ENCODE assay signal across 8 cellular contexts in the genomic region with DNA sequence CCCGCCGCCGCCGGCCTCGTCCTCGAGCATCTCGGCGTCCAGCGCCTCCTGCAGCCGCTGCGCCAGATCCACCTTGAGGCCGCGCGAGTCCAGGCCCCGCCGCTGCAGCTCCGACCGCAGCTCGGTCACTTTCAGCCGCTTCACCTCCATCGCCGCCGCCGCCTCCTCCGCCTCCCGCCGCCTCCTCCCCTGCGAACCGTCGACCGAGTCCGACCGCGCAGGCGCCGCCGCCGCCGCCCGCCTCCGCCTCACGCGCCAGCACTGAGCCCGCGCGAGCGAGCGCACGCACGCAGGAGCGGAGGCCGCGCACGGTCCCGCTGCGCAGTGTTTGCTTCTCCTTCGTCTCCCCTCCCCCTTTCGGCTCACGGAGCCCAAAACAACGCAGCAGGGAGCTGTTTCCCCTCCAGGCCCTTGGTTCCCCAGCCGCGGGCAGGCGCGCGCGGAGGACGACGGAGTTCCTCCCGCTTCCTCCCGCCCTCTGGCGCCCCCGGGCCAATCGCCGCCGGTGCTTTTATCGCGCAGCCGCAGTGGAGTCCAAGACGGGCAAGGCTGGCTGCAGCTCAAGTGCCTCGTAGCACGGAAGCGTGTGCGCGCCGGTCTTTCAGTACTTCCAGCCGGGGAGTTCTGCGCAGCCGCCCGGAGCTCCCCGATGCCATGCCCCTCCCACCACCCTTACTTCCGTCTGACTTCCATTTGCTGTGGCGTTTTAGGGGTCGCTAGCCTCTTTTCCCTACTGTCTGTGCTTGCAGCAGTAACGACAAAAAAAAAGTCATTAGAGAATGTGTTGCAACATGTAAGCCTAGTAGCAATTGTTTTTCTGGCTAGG. TPM values are rescaled to one million over a fixed set of nuclear protein-coding genes. Genes with fewer than 3 reads are reported as not detected.
DNase-seq lines count a peak whose midpoint lies in the region; TF ChIP-seq lines count a peak whose summit lies in the region.

A gene (minus strand): TSS at position 451 of the 826 bp plus-strand sequence. CDS start 301 bp downstream, at position 150.

- H4K8ac ChIP-seq in H9 (replicated peaks; ENCODE audit: insufficient read length, low read depth, low read length): no peak within 1 kb of the TSS

- no peak within 1 kb of the TSS for H2BK20ac ChIP-seq in H9 (ENCODE audit: low read depth, low read length, poor library complexity, severe bottlenecking)

- peaks cover 19% of the 10 kb centered on the region for H3K36me3 ChIP-seq in ES-I3 (ENCODE audit: insufficient read depth, low read length)
- peaks cover 61% of the 10 kb centered on the region for H3K36me3 ChIP-seq in MG63
- peaks cover 16 to 18% of the 10 kb centered on the region in 2 donors for H3K36me3 ChIP-seq in stomach smooth muscle (ENCODE audit: control insufficient read depth in 2 of 2, insufficient read depth in 2 of 2, low read length in 2 of 2)

- H3K9ac ChIP-seq in ES-I3 (ENCODE audit: low read depth, low read length): peak within 1 kb of the TSS; percentile 69
- peak within 1 kb of the TSS; percentile 94 for H3K9ac ChIP-seq in H9 (ENCODE audit: extremely low read depth, insufficient read length, low read length)
- peak within 1 kb of the TSS; percentile 88 to 94 for H3K9ac ChIP-seq in stomach smooth muscle (ENCODE audit: low read length in 2 of 2)

- no peak within 1 kb of the TSS for H2BK120ac ChIP-seq in H9 (ENCODE audit: low read depth, low read length, poor library complexity, severe bottlenecking)

- H3K9me3 Mint-ChIP-seq in H9 (no peaks in the 10 kb centered on the region), neural crest cell (no peaks in the 10 kb centered on the region)

- H2AK5ac ChIP-seq in H9 (ENCODE audit: insufficient read length, low read length): no peak within 1 kb of the TSS

- H3K23me2 ChIP-seq in H9 (ENCODE audit: insufficient read length, low read depth, low read length, poor library complexity, severe bottlenecking): peaks cover 25% of the 10 kb centered on the region

- peak within 1 kb of the TSS; percentile 33 for H2BK5ac ChIP-seq in H9 (ENCODE audit: insufficient read length, low read length)

- H2BK12ac ChIP-seq in H9 (ENCODE audit: insufficient read length, low read depth, low read length): no peak within 1 kb of the TSS

- H3K9me3 ChIP-seq in ES-I3 (ENCODE audit: control insufficient read depth, insufficient read depth, low read length): no peaks in the 10 kb centered on the region
- H3K9me3 ChIP-seq in H9 (ENCODE audit: control insufficient read depth, low read depth, low read length): no peaks in the 10 kb centered on the region
- no peaks in the 10 kb centered on the region for H3K9me3 ChIP-seq in MG63
- no peaks in the 10 kb centered on the region for H3K9me3 ChIP-seq in stomach smooth muscle (ENCODE audit: control insufficient read depth in 2 of 2, low read length in 2 of 2)

- H3K14ac ChIP-seq in H9 (ENCODE audit: insufficient read depth, low read length): peak within 1 kb of the TSS; percentile 91

- H3K79me1 ChIP-seq in H9 (ENCODE audit: insufficient read depth, low read depth, low read length, poor library complexity, severe bottlenecking): peaks cover 6% of the 10 kb centered on the region

- no peak within 1 kb of the TSS for H3K4ac ChIP-seq in H9 (ENCODE audit: low read depth, low read length)

- H3K27ac Mint-ChIP-seq in H9 (peak within 1 kb of the TSS; percentile 99 to 100 (median 100)), neural crest cell (ENCODE audit: unreplicated experiment) (peak within 1 kb of the TSS; percentile 99)

- H4K91ac ChIP-seq in H9 (ENCODE audit: insufficient read length, low read depth, low read length): no peak within 1 kb of the TSS

- H3K18ac ChIP-seq in H9 (ENCODE audit: insufficient read length, low read depth, low read length): peak within 1 kb of the TSS; percentile 87

- H3K27ac ChIP-seq in H9 (ENCODE audit: insufficient read length, low read depth, low read length): peak within 1 kb of the TSS; percentile 96
- H3K27ac ChIP-seq in stomach smooth muscle (ENCODE audit: low read length): peak within 1 kb of the TSS; percentile 97

- no peak within 1 kb of the TSS for H4K5ac ChIP-seq in H9 (ENCODE audit: insufficient read length, low read depth, low read length)

- peaks cover 30% of the 10 kb centered on the region for H3K79me2 ChIP-seq in H9 (ENCODE audit: insufficient read depth, low read length)

- no peak within 1 kb of the TSS for H2BK15ac ChIP-seq in H9 (ENCODE audit: low read depth, low read length)

- H3K4me2 ChIP-seq in H9 (ENCODE audit: insufficient read depth, insufficient read length, low read length): peak within 1 kb of the TSS; percentile 99

- WGBS in H9 (ENCODE audit: extremely low coverage, insufficient read length, low lambda C conversion rate): no CpG with 5 or more reads among the region's 94 CpGs

- no peak for TF ChIP-seq CTCF in H9 (conservative IDR thresholded peaks at IDR 0.05)
- no peak for TF ChIP-seq CTCF in neural crest cell (conservative IDR thresholded peaks at IDR 0.05)

- peak within 1 kb of the TSS; percentile 34 for H2AFZ ChIP-seq in H9 (ENCODE audit: low read length)

- DNase-seq in H9: peak; percentile 98
- DNase-seq in MG63: peak; percentile 98
- DNase-seq in SHP77 treated with DMSO at 0.1 percent for 48 hours (lab: John Stamatoyannopoulos, UW): peak; percentile 97
- peak; percentile 100 for DNase-seq in activated effector memory CD4-positive, alpha-beta T cell treated with anti-CD3 and anti-CD28 coated beads, Interleukin-2, amount 50 U/mL, for 16 hours
- DNase-seq in fibroblast of the conjunctiva (ENCODE audit: low read depth): peak; percentile 99
- peak; percentile 98 for DNase-seq in neural crest cell (ENCODE audit: low read depth, low spot score)

- H3K23ac ChIP-seq in H9 (ENCODE audit: insufficient read length, low read depth, low read length): no peak within 1 kb of the TSS

- no peak within 1 kb of the TSS for H3T11ph ChIP-seq in H9 (ENCODE audit: low read length)

- H3K4me1 ChIP-seq in ES-I3 (ENCODE audit: insufficient read depth, low read length): no peaks in the 10 kb centered on the region; the same call in 1 of the 2 replicates
- no peaks in the 10 kb centered on the region for H3K4me1 ChIP-seq in H9 (ENCODE audit: insufficient read depth, low read length)
- peaks cover 37% of the 10 kb centered on the region for H3K4me1 ChIP-seq in stomach smooth muscle (ENCODE audit: control insufficient read depth, insufficient read depth, low read length)

- H4K20me1 ChIP-seq in H9 (ENCODE audit: control insufficient read depth, insufficient read depth, insufficient read length): no peaks in the 10 kb centered on the region

- H3K27me3 ChIP-seq in H9 (ENCODE audit: insufficient read depth, low read length) (no peaks in the 10 kb centered on the region), MG63 (no peaks in the 10 kb centered on the region), stomach smooth muscle (ENCODE audit: control insufficient read depth in 1 of 2, insufficient read depth in 2 of 2, low read length in 2 of 2) (no peaks in the 10 kb centered on the region)

- no peak within 1 kb of the TSS for H3K56ac ChIP-seq in H9 (ENCODE audit: insufficient read length, low read depth, low read length)

- no peaks in the 10 kb centered on the region for H3K27me3 Mint-ChIP-seq in H9 (ENCODE audit: low read depth)
- H3K27me3 Mint-ChIP-seq in neural crest cell (ENCODE audit: low read depth): no peaks in the 10 kb centered on the region

- H3K4me3 Mint-ChIP-seq in H9 (peak within 1 kb of the TSS; percentile 89 to 95), neural crest cell (peak within 1 kb of the TSS; percentile 97)

- H3K4me1 Mint-ChIP-seq in H9: peaks cover 20 to 27% of the 10 kb centered on the region in 2 experiments
- H3K4me1 Mint-ChIP-seq in neural crest cell: peaks cover 44% of the 10 kb centered on the region

- H3K36me3 Mint-ChIP-seq in H9 (ENCODE audit: insufficient read depth in 1 of 3, low read depth in 3 of 3) (peaks cover 26 to 47% (median 42%) of the 10 kb centered on the region in 3 experiments), neural crest cell (ENCODE audit: low read depth) (peaks cover 20% of the 10 kb centered on the region)

- peak within 1 kb of the TSS; percentile 82 for H3K4me3 ChIP-seq in MG63
- peak within 1 kb of the TSS; percentile 99 for H3K4me3 ChIP-seq in stomach smooth muscle (ENCODE audit: low read length in 2 of 2)

RNA-seq across cellular contexts. Expression of the gene that starts here (rescaled TPM):
- 40.6 and 43.5 TPM in 2 replicates for total RNA-seq in H9 (2021)
- total RNA-seq in MG63 (2014; rRNA removed; shearing (Covaris generic); ENCODE audit: low replicate concordance): 2.1 and 4.5 TPM in 2 replicates
- 79.6 and 80.7 TPM in 2 replicates for total RNA-seq in neural crest cell

Comparison
In these comparisons a context has a peak if more than half of its experiments do, and no peak if none do; other contexts are left out.
1. Peak in every context shown above with its lines: DNase-seq, H3K4me3 ChIP-seq and H3K27ac ChIP-seq.